ENCODE assay signal across 3 cellular contexts in genomic region chr9:83067579-83067978, GRCh38.
A peak's percentile ranks its signal among the peaks of the same experiment; 100 is the strongest.
TF ChIP-seq lines count a peak whose summit lies in the region.

No MANE protein-coding gene starts in this region.

TF ChIP-seq in A549, 52 proteins besides CTCF, POLR2A, EP300 and RAD21:
- TF ChIP-seq FOSL2 (IDR thresholded peaks at IDR 0.05) (no peak), FOSL2 (CRISPR knock-in tag; IDR thresholded peaks at IDR 0.05) (no peak), HEYL (CRISPR knock-in tag; IDR thresholded peaks at IDR 0.05) (no peak), TP53 (CRISPR knock-in tag; IDR thresholded peaks at IDR 0.05) (no peak), CEBPB (IDR thresholded peaks at IDR 0.05) (no peak), CBX8 (IDR thresholded peaks at IDR 0.05) (no peak), MAFK (IDR thresholded peaks at IDR 0.05; ENCODE audit: partially characterized antibody) (peak; percentile 95), ZNF302 (CRISPR knock-in tag; IDR thresholded peaks at IDR 0.05) (no peak), HOXB13 (CRISPR knock-in tag; IDR thresholded peaks at IDR 0.05; ENCODE audit: low read depth) (no peak), HDAC2 (IDR thresholded peaks at IDR 0.05) (no peak)

TF ChIP-seq in IMR-90, 13 proteins besides CTCF, POLR2A, EP300 and RAD21:
- TF ChIP-seq USF2 (IDR thresholded peaks at IDR 0.05; ENCODE audit: low read depth, low read length) (no peak), MAFK (IDR thresholded peaks at IDR 0.05; ENCODE audit: low read depth, low read length) (peak; percentile 98), NFE2L2 (IDR thresholded peaks at IDR 0.05; ENCODE audit: low read depth, low read length) (no peak)

TF ChIP-seq in H1, 55 proteins besides CTCF, POLR2A, EP300 and RAD21:
- TF ChIP-seq, protein P1, sequence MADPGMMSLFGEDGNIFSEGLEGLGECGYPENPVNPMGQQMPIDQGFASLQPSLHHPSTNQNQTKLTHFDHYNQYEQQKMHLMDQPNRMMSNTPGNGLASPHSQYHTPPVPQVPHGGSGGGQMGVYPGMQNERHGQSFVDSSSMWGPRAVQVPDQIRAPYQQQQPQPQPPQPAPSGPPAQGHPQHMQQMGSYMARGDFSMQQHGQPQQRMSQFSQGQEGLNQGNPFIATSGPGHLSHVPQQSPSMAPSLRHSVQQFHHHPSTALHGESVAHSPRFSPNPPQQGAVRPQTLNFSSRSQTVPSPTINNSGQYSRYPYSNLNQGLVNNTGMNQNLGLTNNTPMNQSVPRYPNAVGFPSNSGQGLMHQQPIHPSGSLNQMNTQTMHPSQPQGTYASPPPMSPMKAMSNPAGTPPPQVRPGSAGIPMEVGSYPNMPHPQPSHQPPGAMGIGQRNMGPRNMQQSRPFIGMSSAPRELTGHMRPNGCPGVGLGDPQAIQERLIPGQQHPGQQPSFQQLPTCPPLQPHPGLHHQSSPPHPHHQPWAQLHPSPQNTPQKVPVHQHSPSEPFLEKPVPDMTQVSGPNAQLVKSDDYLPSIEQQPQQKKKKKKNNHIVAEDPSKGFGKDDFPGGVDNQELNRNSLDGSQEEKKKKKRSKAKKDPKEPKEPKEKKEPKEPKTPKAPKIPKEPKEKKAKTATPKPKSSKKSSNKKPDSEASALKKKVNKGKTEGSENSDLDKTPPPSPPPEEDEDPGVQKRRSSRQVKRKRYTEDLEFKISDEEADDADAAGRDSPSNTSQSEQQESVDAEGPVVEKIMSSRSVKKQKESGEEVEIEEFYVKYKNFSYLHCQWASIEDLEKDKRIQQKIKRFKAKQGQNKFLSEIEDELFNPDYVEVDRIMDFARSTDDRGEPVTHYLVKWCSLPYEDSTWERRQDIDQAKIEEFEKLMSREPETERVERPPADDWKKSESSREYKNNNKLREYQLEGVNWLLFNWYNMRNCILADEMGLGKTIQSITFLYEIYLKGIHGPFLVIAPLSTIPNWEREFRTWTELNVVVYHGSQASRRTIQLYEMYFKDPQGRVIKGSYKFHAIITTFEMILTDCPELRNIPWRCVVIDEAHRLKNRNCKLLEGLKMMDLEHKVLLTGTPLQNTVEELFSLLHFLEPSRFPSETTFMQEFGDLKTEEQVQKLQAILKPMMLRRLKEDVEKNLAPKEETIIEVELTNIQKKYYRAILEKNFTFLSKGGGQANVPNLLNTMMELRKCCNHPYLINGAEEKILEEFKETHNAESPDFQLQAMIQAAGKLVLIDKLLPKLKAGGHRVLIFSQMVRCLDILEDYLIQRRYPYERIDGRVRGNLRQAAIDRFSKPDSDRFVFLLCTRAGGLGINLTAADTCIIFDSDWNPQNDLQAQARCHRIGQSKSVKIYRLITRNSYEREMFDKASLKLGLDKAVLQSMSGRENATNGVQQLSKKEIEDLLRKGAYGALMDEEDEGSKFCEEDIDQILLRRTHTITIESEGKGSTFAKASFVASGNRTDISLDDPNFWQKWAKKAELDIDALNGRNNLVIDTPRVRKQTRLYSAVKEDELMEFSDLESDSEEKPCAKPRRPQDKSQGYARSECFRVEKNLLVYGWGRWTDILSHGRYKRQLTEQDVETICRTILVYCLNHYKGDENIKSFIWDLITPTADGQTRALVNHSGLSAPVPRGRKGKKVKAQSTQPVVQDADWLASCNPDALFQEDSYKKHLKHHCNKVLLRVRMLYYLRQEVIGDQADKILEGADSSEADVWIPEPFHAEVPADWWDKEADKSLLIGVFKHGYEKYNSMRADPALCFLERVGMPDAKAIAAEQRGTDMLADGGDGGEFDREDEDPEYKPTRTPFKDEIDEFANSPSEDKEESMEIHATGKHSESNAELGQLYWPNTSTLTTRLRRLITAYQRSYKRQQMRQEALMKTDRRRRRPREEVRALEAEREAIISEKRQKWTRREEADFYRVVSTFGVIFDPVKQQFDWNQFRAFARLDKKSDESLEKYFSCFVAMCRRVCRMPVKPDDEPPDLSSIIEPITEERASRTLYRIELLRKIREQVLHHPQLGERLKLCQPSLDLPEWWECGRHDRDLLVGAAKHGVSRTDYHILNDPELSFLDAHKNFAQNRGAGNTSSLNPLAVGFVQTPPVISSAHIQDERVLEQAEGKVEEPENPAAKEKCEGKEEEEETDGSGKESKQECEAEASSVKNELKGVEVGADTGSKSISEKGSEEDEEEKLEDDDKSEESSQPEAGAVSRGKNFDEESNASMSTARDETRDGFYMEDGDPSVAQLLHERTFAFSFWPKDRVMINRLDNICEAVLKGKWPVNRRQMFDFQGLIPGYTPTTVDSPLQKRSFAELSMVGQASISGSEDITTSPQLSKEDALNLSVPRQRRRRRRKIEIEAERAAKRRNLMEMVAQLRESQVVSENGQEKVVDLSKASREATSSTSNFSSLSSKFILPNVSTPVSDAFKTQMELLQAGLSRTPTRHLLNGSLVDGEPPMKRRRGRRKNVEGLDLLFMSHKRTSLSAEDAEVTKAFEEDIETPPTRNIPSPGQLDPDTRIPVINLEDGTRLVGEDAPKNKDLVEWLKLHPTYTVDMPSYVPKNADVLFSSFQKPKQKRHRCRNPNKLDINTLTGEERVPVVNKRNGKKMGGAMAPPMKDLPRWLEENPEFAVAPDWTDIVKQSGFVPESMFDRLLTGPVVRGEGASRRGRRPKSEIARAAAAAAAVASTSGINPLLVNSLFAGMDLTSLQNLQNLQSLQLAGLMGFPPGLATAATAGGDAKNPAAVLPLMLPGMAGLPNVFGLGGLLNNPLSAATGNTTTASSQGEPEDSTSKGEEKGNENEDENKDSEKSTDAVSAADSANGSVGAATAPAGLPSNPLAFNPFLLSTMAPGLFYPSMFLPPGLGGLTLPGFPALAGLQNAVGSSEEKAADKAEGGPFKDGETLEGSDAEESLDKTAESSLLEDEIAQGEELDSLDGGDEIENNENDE (IDR thresholded peaks at IDR 0.05; ENCODE audit: insufficient replicate concordance, low read length), result no peak
- TF ChIP-seq CTBP2 (IDR thresholded peaks at IDR 0.05; ENCODE audit: borderline replicate concordance, insufficient read depth, insufficient read length, low read length) (no peak), MAFK (IDR thresholded peaks at IDR 0.05; ENCODE audit: low read depth, low read length) (peak; percentile 84)
